Comparison of ENCODE assay signal across 6 cellular contexts in the genomic region with DNA sequence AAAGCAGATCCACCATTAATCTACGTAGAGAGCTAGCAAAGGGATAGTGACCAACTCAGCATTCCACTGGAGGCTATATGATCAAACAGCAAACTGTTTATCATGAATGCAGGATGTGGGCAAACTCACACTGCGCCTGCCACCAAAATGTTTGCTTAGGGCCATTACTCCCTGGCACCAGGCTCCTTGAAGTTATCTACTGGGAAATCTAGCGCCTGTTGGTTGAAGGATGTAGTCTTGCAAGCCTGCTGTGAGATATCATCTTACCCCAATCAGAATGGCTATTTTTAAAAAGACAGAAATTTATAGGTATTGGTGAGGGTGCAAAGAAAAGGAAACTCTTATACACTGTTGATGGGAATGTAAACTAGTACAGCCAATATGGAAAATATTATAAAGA.
"Had no signal": no experiment of that assay in that cellular context is flagged by ENCODE, and none has a peak within 500 bp of the region (broad histone marks: within the 10 kb centered on the region; RNA-seq: fewer than 3 reads in every experiment).

No MANE protein-coding gene starts in this region.

- H3K27ac ChIP-seq: GM23248 had no signal

- H3K9ac ChIP-seq: GM23248 had no signal

- H3K4me3 ChIP-seq: GM23248 had no signal

- DNase-seq: GM23248, GOT3, H9, HCEC 1CT, IMR-90, KBM-7 had no signal
